8 cellular contexts compared by ENCODE assay signal in the genomic region with DNA sequence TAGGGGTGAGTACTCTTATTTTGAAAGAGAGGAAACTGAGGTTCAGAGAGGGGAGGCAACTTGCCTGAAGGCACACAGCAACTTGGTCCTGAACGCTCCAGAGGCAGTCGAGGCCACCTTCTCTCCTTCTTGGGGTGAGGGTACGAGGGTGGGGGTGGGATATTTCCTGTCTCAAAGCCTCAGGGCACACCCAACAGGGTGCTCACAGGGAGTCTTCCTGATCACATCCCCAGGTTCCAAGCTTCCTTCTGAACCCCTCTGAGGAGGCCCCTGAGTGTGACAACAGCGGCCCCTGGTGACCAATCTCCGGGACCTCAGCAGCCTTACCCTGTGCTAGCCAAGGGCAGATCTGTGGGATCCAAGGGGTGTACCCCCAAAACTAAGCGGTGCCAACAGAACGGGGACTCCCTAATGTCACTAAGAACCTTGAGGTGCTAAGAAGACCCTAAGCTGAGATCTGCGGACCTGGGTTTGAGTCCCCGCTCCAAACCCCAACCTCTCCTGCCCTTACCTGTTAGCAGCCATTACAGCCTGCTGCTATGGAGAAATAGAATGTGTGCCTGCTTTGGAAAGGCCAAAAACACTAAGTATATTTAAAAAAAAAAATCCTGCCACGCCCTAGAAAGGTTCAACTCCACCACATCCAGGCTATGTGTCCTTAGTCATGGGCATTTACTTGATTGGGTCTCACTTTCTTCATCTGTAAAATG. TPM values are rescaled to one million over a fixed set of nuclear protein-coding genes. Genes with fewer than 3 reads are reported as not detected.
A peak's percentile ranks its signal among the peaks of the same experiment; 100 is the strongest.
DNase-seq lines count a peak whose midpoint lies in the region; ATAC-seq, FAIRE-seq and TF ChIP-seq lines count a peak whose summit lies in the region.
"Had no signal": no experiment of that assay in that cellular context is flagged by ENCODE, and none has a peak within 500 bp of the region (broad histone marks: within the 10 kb centered on the region; RNA-seq: fewer than 3 reads in every experiment).

No MANE protein-coding gene starts in this region.

- peak; percentile 73 for DNase-seq in NAMALWA (ENCODE audit: low spot score)
- DNase-seq in T1000 (lab: John Stamatoyannopoulos, UW): peak; percentile 42
- peak; percentile 19 for DNase-seq in astrocyte of the cerebellum (ENCODE audit: low read depth)
- peak; percentile 49 to 70 for DNase-seq in hippocampal formation (lab: John Stamatoyannopoulos, UW)
- DNase-seq in small intestine: peak; percentile 76

- no peaks in the 10 kb centered on the region for H3K27me3 ChIP-seq in small intestine (ENCODE audit: control insufficient read depth in 2 of 2, insufficient read depth in 2 of 2, low read length in 2 of 2)

- no peaks in the 10 kb centered on the region for H3K9me3 ChIP-seq in small intestine (ENCODE audit: control insufficient read depth, low read depth)

- H3K36me3 ChIP-seq in small intestine (ENCODE audit: control insufficient read depth in 2 of 2, insufficient read depth in 2 of 2, low read length in 2 of 2): no peaks in the 10 kb centered on the region

- TF ChIP-seq CTCF in GM12873 (IDR thresholded peaks at IDR 0.05; ENCODE audit: insufficient read depth, low read depth, low read length, missing control alignments) (peak; percentile 96), astrocyte of the cerebellum (IDR thresholded peaks at IDR 0.05; ENCODE audit: low read depth, low read length, missing control alignments) (peak; percentile 93)

- no peak for FAIRE-seq in small intestine (lab: Jason Lieb, UNC)
- FAIRE-seq: islet of Langerhans had no signal

- no peak for ATAC-seq in GM21367 (IDR thresholded peaks at IDR 0.05; ENCODE audit: unreplicated experiment)

- 17 to 21% (median 18%) methylated on average over 10 of the region's 10 CpGs for WGBS in small intestine, 3 donors

- no peak overlapping the region for H3K27ac ChIP-seq in small intestine (ENCODE audit: low read depth in 1 of 2, low read length in 1 of 2)

- in situ Hi-C loops in astrocyte of the cerebellum (cut with HindIII; ENCODE audit: low sequenced_read_pairs): loop anchor here (25.0 kb wide), 1 partner anchor 238 kb away; no protein-coding TSS in a partner anchor

- H3K4me3 ChIP-seq in astrocyte of the cerebellum (ENCODE audit: low read depth, low read length) (no peak overlapping the region), small intestine (ENCODE audit: low read depth in 1 of 2, low read length in 2 of 2) (no peak overlapping the region)

- no peaks in the 10 kb centered on the region for H3K4me1 ChIP-seq in small intestine (ENCODE audit: control insufficient read depth in 2 of 2, insufficient read depth in 1 of 2, low read depth in 1 of 2, low read length in 1 of 2)

RNA-seq across cellular contexts. Expression of gene TRPV4, which starts 57.9 kb away (rescaled TPM):
- under 1 TPM in 1 of 3 donors, not detected in 2; 0.39 TPM for polyA plus RNA-seq in small intestine

Comparison
In these comparisons a context has a peak if more than half of its experiments do, and no peak if none do; other contexts are left out.
1. DNase-seq: peak in every context shown above with its lines; median percentile 76 in small intestine; 73 in NAMALWA; 60 in hippocampal formation; 42 in T1000; 19 in astrocyte of the cerebellum.